Comparison of ENCODE assay signal across 16 cellular contexts in the genomic region with DNA sequence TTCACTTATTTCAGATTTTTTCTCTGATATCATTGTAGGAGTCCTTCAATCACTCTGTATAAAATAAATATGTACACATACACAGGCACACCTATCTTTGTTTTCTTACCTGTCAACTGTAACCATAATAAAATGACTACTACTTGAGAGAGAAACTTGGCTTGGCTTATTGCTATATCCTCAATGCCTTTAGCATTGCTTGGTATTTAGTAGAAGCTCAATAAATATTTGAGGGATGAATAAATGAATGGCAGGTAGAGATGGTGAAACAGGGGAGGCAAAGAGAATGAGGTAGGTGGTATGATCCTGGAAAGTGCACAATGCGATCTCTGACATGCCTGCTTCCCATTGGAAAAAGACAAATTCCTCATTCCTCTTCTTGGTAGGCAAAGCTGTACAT. TPM values are rescaled to one million over a fixed set of nuclear protein-coding genes. Genes with fewer than 3 reads are reported as not detected.
A peak's percentile ranks its signal among the peaks of the same experiment; 100 is the strongest.
DNase-seq lines count a peak whose midpoint lies in the region; ATAC-seq and TF ChIP-seq lines count a peak whose summit lies in the region.
"Had no signal": no experiment of that assay in that cellular context is flagged by ENCODE, and none has a peak within 500 bp of the region (broad histone marks: within the 10 kb centered on the region; RNA-seq: fewer than 3 reads in every experiment).

No MANE protein-coding gene starts in this region.

- peak overlapping the region; percentile 0 for H3K4me3 Mint-ChIP-seq in T-helper 2 cell treated with Interferon-gamma antibody and Interleukin-4, amounts not matched to agents 5 μg/mL and 100 μg/mL, for 36 hours
- no peak overlapping the region for H3K4me3 Mint-ChIP-seq in endothelial cell (ENCODE audit: unreplicated experiment)

- no peaks in the 10 kb centered on the region for H3K79me2 ChIP-seq in MM.1S (ENCODE audit: low read length)

- H3K4me3 ChIP-seq in MM.1S (ENCODE audit: low read length) (no peak overlapping the region), epithelial cell of esophagus (ENCODE audit: low read length) (no peak overlapping the region), neutrophil (ENCODE audit: low read depth in 1 of 2, low read length in 1 of 2) (peak overlapping the region in 1 of 2 experiments; percentile 17), esophagus squamous epithelium (no peak overlapping the region)
- H3K4me3 ChIP-seq: Peyer's patch had no signal

- H3K4me1 ChIP-seq in MM.1S (ENCODE audit: low read length) (peaks cover 44% of the 10 kb centered on the region), neutrophil (ENCODE audit: control insufficient read depth in 1 of 2, insufficient read depth in 1 of 2, low read depth in 1 of 2, low read length in 1 of 2) (peaks cover 38 to 39% of the 10 kb centered on the region in 2 experiments), esophagus squamous epithelium (no peaks in the 10 kb centered on the region)
- H3K4me1 ChIP-seq: Peyer's patch had no signal

- H3K27ac ChIP-seq in MM.1S (ENCODE audit: low read length) (peak overlapping the region; percentile 73), neutrophil (peak overlapping the region; percentile 93), esophagus squamous epithelium (no peak overlapping the region)
- H3K27ac ChIP-seq: Peyer's patch had no signal

- no peak overlapping the region for H3K27ac Mint-ChIP-seq in T-helper 2 cell treated with Interferon-gamma antibody and Interleukin-4, amounts not matched to agents 5 μg/mL and 100 μg/mL, for 36 hours
- no peak overlapping the region for H3K27ac Mint-ChIP-seq in endothelial cell (ENCODE audit: unreplicated experiment)

- no peak for TF ChIP-seq POLR2A in esophagus squamous epithelium (IDR thresholded peaks at IDR 0.05)

- no peaks in the 10 kb centered on the region for H4K20me1 ChIP-seq in MM.1S (ENCODE audit: insufficient read depth, low read length)

- H3K9me3 Mint-ChIP-seq in T-helper 2 cell treated with Interferon-gamma antibody and Interleukin-4, amounts not matched to agents 5 μg/mL and 100 μg/mL, for 36 hours = peaks cover 5% of the 10 kb centered on the region
- H3K9me3 Mint-ChIP-seq in endothelial cell (ENCODE audit: unreplicated experiment) = no peaks in the 10 kb centered on the region

- no peaks in the 10 kb centered on the region for H3K36me3 Mint-ChIP-seq in T-helper 2 cell treated with Interferon-gamma antibody and Interleukin-4, amounts not matched to agents 5 μg/mL and 100 μg/mL, for 36 hours (ENCODE audit: low read depth)
- no peaks in the 10 kb centered on the region for H3K36me3 Mint-ChIP-seq in endothelial cell (ENCODE audit: low read depth, unreplicated experiment)

- DNase-seq in T-helper 2 cell treated with Interferon-gamma antibody and Interleukin-4, amounts not matched to agents 5 μg/mL and 100 μg/mL, for 36 hours (ENCODE audit: low spot score) = no peak
- DNase-seq in T-helper 2 cell = no peak
- DNase-seq in MM.1S = no peak
- DNase-seq in epithelial cell of esophagus (ENCODE audit: low read depth) = peak; percentile 70
- no peak for DNase-seq in esophagus squamous epithelium (lab: John Stamatoyannopoulos, UW)
- DNase-seq in endothelial cell (ENCODE audit: low spot score) = no peak
- DNase-seq: C1 segment of cervical spinal cord, DMS79, NCI-H345, NCI-H69, Peyer's patch, SHP77 treated with DMSO at 0.1 percent for 48 hours had no signal

- H3K36me3 ChIP-seq in MM.1S (replicated peaks; ENCODE audit: insufficient read depth, low read length) = no peaks in the 10 kb centered on the region
- H3K36me3 ChIP-seq in neutrophil = no peaks in the 10 kb centered on the region
- no peaks in the 10 kb centered on the region for H3K36me3 ChIP-seq in esophagus squamous epithelium
- H3K36me3 ChIP-seq: Peyer's patch had no signal

- no peak overlapping the region for H3K9ac ChIP-seq in MM.1S (ENCODE audit: low read length)

- H3K4me2 ChIP-seq in MM.1S (ENCODE audit: low read depth, low read length) = peak overlapping the region; percentile 44

- no peaks in the 10 kb centered on the region for H3K9me2 ChIP-seq in MM.1S (replicated peaks; ENCODE audit: insufficient read depth, low read length)

- intact Hi-C loops in esophagus squamous epithelium (cut with DNase I) = no loop called here

- no peaks in the 10 kb centered on the region for H3K27me3 ChIP-seq in MM.1S (replicated peaks; ENCODE audit: insufficient read depth, low read length)
- H3K27me3 ChIP-seq in neutrophil = no peaks in the 10 kb centered on the region
- H3K27me3 ChIP-seq in esophagus squamous epithelium = no peaks in the 10 kb centered on the region
- H3K27me3 ChIP-seq: Peyer's patch had no signal

- peaks cover 22% of the 10 kb centered on the region for H3F3A ChIP-seq in MM.1S (ENCODE audit: insufficient read depth, low read length)

- peaks cover 3% of the 10 kb centered on the region for H3K27me3 Mint-ChIP-seq in T-helper 2 cell treated with Interferon-gamma antibody and Interleukin-4, amounts not matched to agents 5 μg/mL and 100 μg/mL, for 36 hours (ENCODE audit: low read depth)
- peaks cover 2% of the 10 kb centered on the region for H3K27me3 Mint-ChIP-seq in endothelial cell (ENCODE audit: unreplicated experiment)

- TF ChIP-seq CTCF in MM.1S (IDR thresholded peaks at IDR 0.05; ENCODE audit: low read length) (no peak), epithelial cell of esophagus (IDR thresholded peaks at IDR 0.05; ENCODE audit: insufficient read depth, low read depth, low read length, missing control alignments) (no peak), neutrophil (IDR thresholded peaks at IDR 0.05) (no peak), esophagus squamous epithelium (IDR thresholded peaks at IDR 0.05) (no peak), endothelial cell (IDR thresholded peaks at IDR 0.05; ENCODE audit: unreplicated experiment) (no peak)

- H3K9me3 ChIP-seq in MM.1S (replicated peaks; ENCODE audit: insufficient read depth, low read length) = no peaks in the 10 kb centered on the region
- H3K9me3 ChIP-seq in neutrophil = no peaks in the 10 kb centered on the region
- no peaks in the 10 kb centered on the region for H3K9me3 ChIP-seq in esophagus squamous epithelium
- H3K9me3 ChIP-seq: Peyer's patch had no signal

- peaks cover 21% of the 10 kb centered on the region for H3K4me1 Mint-ChIP-seq in T-helper 2 cell treated with Interferon-gamma antibody and Interleukin-4, amounts not matched to agents 5 μg/mL and 100 μg/mL, for 36 hours (ENCODE audit: low read depth)
- no peaks in the 10 kb centered on the region for H3K4me1 Mint-ChIP-seq in endothelial cell (ENCODE audit: unreplicated experiment)

- 0 out of 2 replicates have a peak overlapping the region, but pooled peaks have one; percentile 11 for H2AFZ ChIP-seq in MM.1S (ENCODE audit: low read length)

- WGBS in esophagus squamous epithelium, 2 donors = 82 to 100% methylated on average over 1 of the region's 1 CpG

- ATAC-seq in HG02571 (IDR thresholded peaks at IDR 0.05; ENCODE audit: unreplicated experiment) = no peak

RNA-seq across cellular contexts. Expression of gene CXCL6, which starts 21.8 kb away (rescaled TPM):
- total RNA-seq in esophagus squamous epithelium (10 to 100 TPM in 1 of 4 donors, 1 to 10 TPM in 1, under 1 TPM in 1, not detected in 1; 0.57 to 10.1 (median 9.4) TPM), endothelial cell (ENCODE audit: unreplicated experiment) (0.15 TPM)
- total RNA-seq: A172 had no signal

RNA-seq across cellular contexts. Expression of gene PF4V1, which starts 38.4 kb away (rescaled TPM):
- total RNA-seq in esophagus squamous epithelium (not detected), endothelial cell (ENCODE audit: unreplicated experiment) (not detected)
- total RNA-seq: A172, LHCN-M2, Peyer's patch had no signal

RNA-seq across cellular contexts. Expression of gene CXCL1, which starts 54.5 kb away (rescaled TPM):
- total RNA-seq in esophagus squamous epithelium (100 to 1,000 TPM in 1 of 4 donors, 10 to 100 TPM in 2, 1 to 10 TPM in 1; 9.5 to 152 (median 50.1) TPM), endothelial cell (ENCODE audit: unreplicated experiment) (1.7 TPM)
- total RNA-seq: A172 had no signal

Comparison
In these comparisons a context has a peak if more than half of its experiments do, and no peak if none do; other contexts are left out.
1. H3K27ac ChIP-seq: peak in MM.1S (single experiment) and neutrophil (single experiment); none in esophagus squamous epithelium (0 of 4).